5 cellular contexts compared by ENCODE assay signal in genomic region chr16:33774724-33775123, GRCh38.
DNase-seq lines count a peak whose midpoint lies in the region; FAIRE-seq and TF ChIP-seq lines count a peak whose summit lies in the region.
"Not testable (repeated sequence)": the region's sequence is repeated elsewhere in the genome, so short reads cannot be mapped to it uniquely, and the experiment has no call there.

No MANE protein-coding gene starts in this region.

- not testable (repeated sequence) for H3K4me3 Mint-ChIP-seq in Caco-2 (ENCODE audit: unreplicated experiment); chondrocyte (ENCODE audit: unreplicated experiment)

- H3K9me3 ChIP-seq in Caco-2; HEK293 (ENCODE audit: control insufficient read depth, insufficient read depth, low read depth, low read length); kidney (ENCODE audit: control insufficient read depth in 1 of 2, low read length in 2 of 2); small intestine (ENCODE audit: control insufficient read depth, low read depth): not testable (repeated sequence)

- not testable (repeated sequence) for H3K4me3 ChIP-seq in Caco-2 (ENCODE audit: low read depth, low read length); HEK293 (ENCODE audit: low read depth, low read length); kidney (ENCODE audit: low read length in 2 of 2); small intestine (ENCODE audit: low read depth in 1 of 2, low read length in 2 of 2)

- CTCF ChIA-PET in Caco-2 (lab: Charles Lee); HEK293 (lab: Yijun Ruan, JAX): not testable (repeated sequence)

- TF ChIP-seq CTCF in Caco-2 (IDR thresholded peaks at IDR 0.05; ENCODE audit: insufficient read depth in 1 of 2, low read depth in 1 of 2, low read length in 1 of 2, severe bottlenecking in 1 of 2, unreplicated experiment in 1 of 2); HEK293 (tag by site-specific recombination; IDR thresholded peaks at IDR 0.05); chondrocyte (IDR thresholded peaks at IDR 0.05); kidney (IDR thresholded peaks at IDR 0.05; ENCODE audit: borderline replicate concordance, extremely low read depth, insufficient read depth): not testable (repeated sequence)

- not testable (repeated sequence) for DNase-seq in Caco-2; chondrocyte (ENCODE audit: low spot score); kidney; small intestine

- H3K4me1 Mint-ChIP-seq in Caco-2 (ENCODE audit: low read depth, unreplicated experiment); chondrocyte (ENCODE audit: low read depth): not testable (repeated sequence)

- not testable (repeated sequence) for H3K36me3 ChIP-seq in Caco-2 (ENCODE audit: control insufficient read depth, insufficient read depth, low read length); HEK293 (ENCODE audit: control insufficient read depth in 2 of 2, insufficient read depth in 1 of 2, low read length in 2 of 2); kidney (ENCODE audit: control insufficient read depth in 1 of 2, insufficient read depth in 2 of 2, low read length in 2 of 2); small intestine (ENCODE audit: control insufficient read depth in 2 of 2, insufficient read depth in 2 of 2, low read length in 2 of 2)

- intact Hi-C loops in Caco-2 (cut with micrococcal nuclease; ENCODE audit: unreplicated experiment); kidney (cut with DNase I): not testable (repeated sequence)

- H3K27me3 ChIP-seq in Caco-2 (replicated peaks; ENCODE audit: control insufficient read depth, insufficient read depth, low read length); small intestine (ENCODE audit: control insufficient read depth in 2 of 2, insufficient read depth in 2 of 2, low read length in 2 of 2): not testable (repeated sequence)

- not testable (repeated sequence) for H3K27ac ChIP-seq in HEK293 (ENCODE audit: extremely low read depth, low read depth, low read length); kidney (ENCODE audit: low read depth in 2 of 2, low read length in 2 of 2); small intestine (ENCODE audit: low read depth in 1 of 2, low read length in 1 of 2)

- not testable (repeated sequence) for H3K9ac ChIP-seq in kidney (ENCODE audit: low read length in 2 of 2)

- not testable (repeated sequence) for H3K4me1 ChIP-seq in Caco-2; HEK293 (ENCODE audit: control insufficient read depth, insufficient read depth, low read length); kidney (ENCODE audit: control insufficient read depth in 1 of 2, insufficient read depth in 1 of 2, low read depth in 1 of 2, low read length in 2 of 2); small intestine (ENCODE audit: control insufficient read depth in 2 of 2, insufficient read depth in 1 of 2, low read depth in 1 of 2, low read length in 1 of 2)

- 54 to 69% (median 62%) methylated on average over 1 of the region's 1 CpG for WGBS in small intestine, 3 donors

- FAIRE-seq in kidney (lab: Jason Lieb, UNC) (peak; percentile 35), small intestine (lab: Jason Lieb, UNC) (peak; percentile 76)

- POLR2A ChIA-PET in Caco-2 (lab: Charles Lee); HEK293 (lab: Yijun Ruan, JAX): not testable (repeated sequence)

- BruUV-seq in Caco-2 (replicated peaks; lab: Mats Ljungman, UMichigan) = not testable (repeated sequence)

- peaks cover 16% of the 10 kb centered on the region for H3K9me3 Mint-ChIP-seq in Caco-2 (ENCODE audit: unreplicated experiment)
- not testable (repeated sequence) for H3K9me3 Mint-ChIP-seq in chondrocyte (ENCODE audit: low read depth)

- H3K36me3 Mint-ChIP-seq in Caco-2 (ENCODE audit: insufficient read depth, unreplicated experiment); chondrocyte (ENCODE audit: low read depth): not testable (repeated sequence)

- peak overlapping the region; percentile 62 for H3K27ac Mint-ChIP-seq in Caco-2 (ENCODE audit: unreplicated experiment)
- H3K27ac Mint-ChIP-seq in chondrocyte (ENCODE audit: unreplicated experiment) = peak overlapping the region; percentile 43

- not testable (repeated sequence) for H3K27me3 Mint-ChIP-seq in Caco-2 (ENCODE audit: insufficient read depth, unreplicated experiment); chondrocyte (ENCODE audit: low read depth)

TF ChIP-seq in HEK293, 187 proteins besides CTCF, POLR2A, EP300 and RAD21:
- TF ChIP-seq PRDM1 (tag by site-specific recombination; IDR thresholded peaks at IDR 0.05) (0 out of 2 replicates have a peak, but pooled peaks have one; percentile 43), ATF2 (tag by site-specific recombination; IDR thresholded peaks at IDR 0.05; ENCODE audit: low read depth) (peak; percentile 77)
TF ChIP-seq in HEK293: peak in this region for 2; not testable (repeated sequence) for 185.
